ENCODE assay signal across 37 cellular contexts in genomic region chr15:96827981-96828380, GRCh38.
"Had no signal": no experiment of that assay in that cellular context is flagged by ENCODE, and none has a peak within 500 bp of the region (broad histone marks: within the 10 kb centered on the region; RNA-seq: fewer than 3 reads in every experiment).

No MANE protein-coding gene starts in this region.

- H3K4me1 ChIP-seq: ascending aorta, body of pancreas, breast epithelium had no signal

- H3K4me3 ChIP-seq: ascending aorta, body of pancreas, breast epithelium, cardiac muscle cell had no signal

- H3K4me3 Mint-ChIP-seq: activated naive CD4-positive, alpha-beta T cell treated with anti-CD3 and anti-CD28 coated beads for 36 hours; activated naive CD4-positive, alpha-beta T cell treated with anti-CD3 and anti-CD28 coated beads, Interleukin-2, amount 10 ng/mL, durations not matched to agents 7 days and 5 days; activated naive CD4-positive, alpha-beta T cell treated with anti-CD3 and anti-CD28 coated beads, Interleukin-2, amount 50 U/mL, for 24 hours; activated naive CD8-positive, alpha-beta T cell; activated naive CD8-positive, alpha-beta T cell treated with anti-CD3 and anti-CD28 coated beads for 36 hours; activated naive CD8-positive, alpha-beta T cell treated with anti-CD3 and anti-CD28 coated beads, Interleukin-2, amount 10 ng/mL, durations not matched to agents 7 days and 5 days; activated naive CD8-positive, alpha-beta T cell treated with anti-CD3 and anti-CD28 coated beads, Interleukin-2, amount 50 U/mL, for 24 hours; activated T-cell treated with anti-CD3 and anti-CD28 coated beads, Interleukin-2, amount 50 U/mL, for 24 hours; activated T-cell treated with anti-CD3 and anti-CD28 coated beads, Interleukin-2, amount 50 U/mL, for 4 hours; activated T-cell treated with anti-CD3 and anti-CD28 coated beads, Interleukin-2, amount 50 U/mL, for 72 hours; activated T-helper 1 cell treated with anti-CD3 and anti-CD28 coated beads, Interleukin-12 subunit alpha, Interleukin-12 subunit beta, Interleukin-2, Interleukin-4 antibody, amounts not matched to agents 30 ng/mL and 10 ng/mL and 1 ng/mL, durations not matched to agents 14 hours and 24 hours and 36 hours; activated T-helper 17 cell treated with anti-CD3 and anti-CD28 coated beads, Interleukin-2, amount 50 U/mL, for 72 hours; brain; central memory CD8-positive, alpha-beta T cell had no signal

- H3K27me3 ChIP-seq: ascending aorta, body of pancreas, brain microvascular endothelial cell, breast epithelium had no signal

- H3K36me3 Mint-ChIP-seq: activated naive CD4-positive, alpha-beta T cell treated with anti-CD3 and anti-CD28 coated beads, Interleukin-2, amount 10 ng/mL, durations not matched to agents 7 days and 5 days; activated naive CD4-positive, alpha-beta T cell treated with anti-CD3 and anti-CD28 coated beads, Interleukin-2, amount 50 U/mL, for 24 hours; activated naive CD4-positive, alpha-beta T cell treated with anti-CD3 and anti-CD28 coated beads, Interleukin-2, amount 50 U/mL, for 72 hours; activated naive CD8-positive, alpha-beta T cell; activated naive CD8-positive, alpha-beta T cell treated with anti-CD3 and anti-CD28 coated beads for 36 hours; activated naive CD8-positive, alpha-beta T cell treated with anti-CD3 and anti-CD28 coated beads, Interleukin-2, amount 10 ng/mL, durations not matched to agents 7 days and 5 days; brain had no signal

- H3K27ac Mint-ChIP-seq: activated naive CD4-positive, alpha-beta T cell treated with anti-CD3 and anti-CD28 coated beads for 36 hours; activated naive CD4-positive, alpha-beta T cell treated with anti-CD3 and anti-CD28 coated beads, Interleukin-2, amount 10 ng/mL, durations not matched to agents 7 days and 5 days; activated naive CD4-positive, alpha-beta T cell treated with anti-CD3 and anti-CD28 coated beads, Interleukin-2, amount 50 U/mL, for 24 hours; activated naive CD4-positive, alpha-beta T cell treated with anti-CD3 and anti-CD28 coated beads, Interleukin-2, amount 50 U/mL, for 72 hours; activated naive CD8-positive, alpha-beta T cell; activated naive CD8-positive, alpha-beta T cell treated with anti-CD3 and anti-CD28 coated beads for 36 hours; activated naive CD8-positive, alpha-beta T cell treated with anti-CD3 and anti-CD28 coated beads, Interleukin-2, amount 10 ng/mL, durations not matched to agents 7 days and 5 days; activated naive CD8-positive, alpha-beta T cell treated with anti-CD3 and anti-CD28 coated beads, Interleukin-2, amount 50 U/mL, for 24 hours; activated T-cell treated with anti-CD3 and anti-CD28 coated beads, Interleukin-2, amount 50 U/mL, for 24 hours; activated T-cell treated with anti-CD3 and anti-CD28 coated beads, Interleukin-2, amount 50 U/mL, for 72 hours; activated T-helper 1 cell treated with anti-CD3 and anti-CD28 coated beads, Interleukin-12 subunit alpha, Interleukin-12 subunit beta, Interleukin-2, Interleukin-4 antibody, amounts not matched to agents 30 ng/mL and 10 ng/mL and 1 ng/mL, durations not matched to agents 14 hours and 24 hours and 36 hours; activated T-helper 17 cell treated with anti-CD3 and anti-CD28 coated beads, Interleukin-2, amount 50 U/mL, for 72 hours; activated T-helper 2 cell treated with anti-CD3 and anti-CD28 coated beads, Interferon-gamma antibody, Interleukin-2, Interleukin-4, amounts not matched to agents 10 μg/mL and 5 μg/mL and 100 μg/mL, durations not matched to agents 14 hours and 24 hours and 36 hours; brain had no signal

- DNase-seq: activated effector memory CD4-positive, alpha-beta T cell treated with anti-CD3 and anti-CD28 coated beads, Interleukin-2, amount 50 U/mL, for 16 hours; activated effector memory CD4-positive, alpha-beta T cell treated with Interleukin-2 at 50 U/mL for 16 hours; activated gamma-delta T cell; activated gamma-delta T cell treated with Interleukin-2 at 50 U/mL for 16 hours; activated naive CD4-positive, alpha-beta T cell; activated naive CD4-positive, alpha-beta T cell treated with anti-CD3 and anti-CD28 coated beads for 36 hours; activated naive CD4-positive, alpha-beta T cell treated with anti-CD3 and anti-CD28 coated beads, Interleukin-2, amount 10 ng/mL, durations not matched to agents 7 days and 5 days; activated naive CD4-positive, alpha-beta T cell treated with anti-CD3 and anti-CD28 coated beads, Interleukin-2, amount 50 U/mL, for 16 hours; activated naive CD4-positive, alpha-beta T cell treated with Interleukin-2 at 50 U/mL for 16 hours; activated naive CD8-positive, alpha-beta T cell treated with anti-CD3 and anti-CD28 coated beads for 36 hours; activated naive CD8-positive, alpha-beta T cell treated with anti-CD3 and anti-CD28 coated beads, Interleukin-2, amount 10 ng/mL, durations not matched to agents 7 days and 5 days; activated naive CD8-positive, alpha-beta T cell treated with anti-CD3 and anti-CD28 coated beads, Interleukin-2, amount 50 U/mL, for 24 hours; activated T-cell treated with anti-CD3 and anti-CD28 coated beads, Interleukin-2, amount 50 U/mL, for 1 hour; activated T-cell treated with anti-CD3 and anti-CD28 coated beads, Interleukin-2, amount 50 U/mL, for 24 hours; activated T-cell treated with anti-CD3 and anti-CD28 coated beads, Interleukin-2, amount 50 U/mL, for 4 hours; activated T-cell treated with anti-CD3 and anti-CD28 coated beads, Interleukin-2, amount 50 U/mL, for 48 hours; activated T-cell treated with anti-CD3 and anti-CD28 coated beads, Interleukin-2, amount 50 U/mL, for 72 hours; amniotic stem cell; amygdala; anterior cingulate cortex; aorta; body of pancreas; brain microvascular endothelial cell; caudate nucleus; central memory CD4-positive, alpha-beta T cell; cerebellar nuclear complex had no signal

- H3K36me3 ChIP-seq: ascending aorta, brain microvascular endothelial cell, breast epithelium, cardiac muscle cell had no signal

- ATAC-seq: activated naive CD4-positive, alpha-beta T cell treated with anti-CD3 and anti-CD28 coated beads, Interleukin-2, amount 50 U/mL, for 72 hours; activated naive CD8-positive, alpha-beta T cell treated with anti-CD3 and anti-CD28 coated beads, Interleukin-2, amount 50 U/mL, for 24 hours; activated T-cell treated with anti-CD3 and anti-CD28 coated beads, Interleukin-2, amount 50 U/mL, for 4 hours; activated T-cell treated with anti-CD3 and anti-CD28 coated beads, Interleukin-2, amount 50 U/mL, for 72 hours; activated T-helper 17 cell treated with anti-CD3 and anti-CD28 coated beads, Interleukin-2, amount 50 U/mL, for 72 hours; body of pancreas had no signal

- H3K9me3 ChIP-seq: ascending aorta, body of pancreas, breast epithelium had no signal

- H3K27me3 Mint-ChIP-seq: activated naive CD4-positive, alpha-beta T cell treated with anti-CD3 and anti-CD28 coated beads, Interleukin-2, amount 10 ng/mL, durations not matched to agents 7 days and 5 days; activated naive CD4-positive, alpha-beta T cell treated with anti-CD3 and anti-CD28 coated beads, Interleukin-2, amount 50 U/mL, for 24 hours; activated naive CD8-positive, alpha-beta T cell; activated naive CD8-positive, alpha-beta T cell treated with anti-CD3 and anti-CD28 coated beads for 36 hours; activated naive CD8-positive, alpha-beta T cell treated with anti-CD3 and anti-CD28 coated beads, Interleukin-2, amount 10 ng/mL, durations not matched to agents 7 days and 5 days; activated naive CD8-positive, alpha-beta T cell treated with anti-CD3 and anti-CD28 coated beads, Interleukin-2, amount 50 U/mL, for 24 hours; activated T-cell treated with anti-CD3 and anti-CD28 coated beads, Interleukin-2, amount 50 U/mL, for 24 hours; activated T-helper 17 cell treated with anti-CD3 and anti-CD28 coated beads, Interleukin-2, amount 50 U/mL, for 72 hours; central memory CD8-positive, alpha-beta T cell had no signal

- H3K9me3 Mint-ChIP-seq: activated naive CD4-positive, alpha-beta T cell treated with anti-CD3 and anti-CD28 coated beads for 36 hours; activated naive CD4-positive, alpha-beta T cell treated with anti-CD3 and anti-CD28 coated beads, Interleukin-2, amount 50 U/mL, for 24 hours; activated naive CD8-positive, alpha-beta T cell treated with anti-CD3 and anti-CD28 coated beads for 36 hours; activated naive CD8-positive, alpha-beta T cell treated with anti-CD3 and anti-CD28 coated beads, Interleukin-2, amount 50 U/mL, for 24 hours; activated T-cell treated with anti-CD3 and anti-CD28 coated beads, Interleukin-2, amount 50 U/mL, for 24 hours; activated T-cell treated with anti-CD3 and anti-CD28 coated beads, Interleukin-2, amount 50 U/mL, for 4 hours; activated T-cell treated with anti-CD3 and anti-CD28 coated beads, Interleukin-2, amount 50 U/mL, for 72 hours; activated T-helper 17 cell treated with anti-CD3 and anti-CD28 coated beads, Interleukin-2, amount 50 U/mL, for 72 hours had no signal

- H3K4me1 Mint-ChIP-seq: activated naive CD4-positive, alpha-beta T cell treated with anti-CD3 and anti-CD28 coated beads, Interleukin-2, amount 10 ng/mL, durations not matched to agents 7 days and 5 days; activated naive CD4-positive, alpha-beta T cell treated with anti-CD3 and anti-CD28 coated beads, Interleukin-2, amount 50 U/mL, for 24 hours; activated naive CD8-positive, alpha-beta T cell treated with anti-CD3 and anti-CD28 coated beads for 36 hours; activated naive CD8-positive, alpha-beta T cell treated with anti-CD3 and anti-CD28 coated beads, Interleukin-2, amount 10 ng/mL, durations not matched to agents 7 days and 5 days; activated naive CD8-positive, alpha-beta T cell treated with anti-CD3 and anti-CD28 coated beads, Interleukin-2, amount 50 U/mL, for 24 hours; activated T-helper 17 cell treated with anti-CD3 and anti-CD28 coated beads, Interleukin-2, amount 50 U/mL, for 72 hours; brain; central memory CD8-positive, alpha-beta T cell had no signal

- H3K27ac ChIP-seq: ascending aorta, body of pancreas, brain microvascular endothelial cell, breast epithelium, cardiac muscle cell had no signal
